In genomic region chr1:111274653-111275052, GRCh38 we compare ENCODE assay signal across 14 cellular contexts. TPM values are rescaled to one million over a fixed set of nuclear protein-coding genes. Genes with fewer than 3 reads are reported as not detected.
A peak's percentile ranks its signal among the peaks of the same experiment; 100 is the strongest.
DNase-seq lines count a peak whose midpoint lies in the region; ATAC-seq and TF ChIP-seq lines count a peak whose summit lies in the region.
"Had no signal": no experiment of that assay in that cellular context is flagged by ENCODE, and none has a peak within 500 bp of the region (broad histone marks: within the 10 kb centered on the region; RNA-seq: fewer than 3 reads in every experiment).

No MANE protein-coding gene starts in this region.

- peaks cover 7% of the 10 kb centered on the region for H3K4me1 ChIP-seq in CD8-positive, alpha-beta T cell (ENCODE audit: insufficient read depth, low read length)
- peaks cover 8% of the 10 kb centered on the region for H3K4me1 ChIP-seq in left ventricle myocardium inferior
- H3K4me1 ChIP-seq: SJSA1 had no signal

- TF ChIP-seq CTCF in CD8-positive, alpha-beta T cell (IDR thresholded peaks at IDR 0.05), result no peak
- no peak for TF ChIP-seq CTCF in left ventricle myocardium inferior (IDR thresholded peaks at IDR 0.05; ENCODE audit: borderline replicate concordance)

- no peaks in the 10 kb centered on the region for H3K36me3 Mint-ChIP-seq in CD8-positive, alpha-beta T cell

- no peaks in the 10 kb centered on the region for H3K27me3 ChIP-seq in CD8-positive, alpha-beta T cell (ENCODE audit: insufficient read depth, low read length)
- peaks cover 35% of the 10 kb centered on the region for H3K27me3 ChIP-seq in left ventricle myocardium inferior (ENCODE audit: low read depth)
- H3K27me3 ChIP-seq: testis had no signal

- H3K9me3 ChIP-seq in CD8-positive, alpha-beta T cell (ENCODE audit: low read length), result no peaks in the 10 kb centered on the region
- H3K9me3 ChIP-seq in left ventricle myocardium inferior (replicated peaks), result peaks cover 8% of the 10 kb centered on the region
- H3K9me3 ChIP-seq: neutrophil, SJSA1, testis had no signal

- peaks cover 13% of the 10 kb centered on the region for H3K4me1 Mint-ChIP-seq in CD8-positive, alpha-beta T cell (ENCODE audit: low read depth)

- H3K27ac ChIP-seq in CD8-positive, alpha-beta T cell (ENCODE audit: low read depth, low read length), result no peak overlapping the region
- peak overlapping the region; percentile 45 for H3K27ac ChIP-seq in left ventricle myocardium inferior (replicated peaks)
- H3K27ac ChIP-seq: neutrophil, SJSA1, testis had no signal

- no peak for DNase-seq in CD8-positive, alpha-beta T cell
- DNase-seq in RPMI8226, result peak; percentile 33
- no peak for DNase-seq in left ventricle myocardium inferior
- DNase-seq in globus pallidus (ENCODE audit: low spot score), result no peak
- DNase-seq in NCI-H1105 treated with DMSO at 0.1 percent for 48 hours (lab: John Stamatoyannopoulos, UW), result no peak
- no peak for DNase-seq in NCI-H1930 (lab: John Stamatoyannopoulos, UW)
- DNase-seq: testis had no signal

- peaks cover 13% of the 10 kb centered on the region for H3K27me3 Mint-ChIP-seq in CD8-positive, alpha-beta T cell (ENCODE audit: low read depth)

- no peak overlapping the region for H3K4me3 Mint-ChIP-seq in CD8-positive, alpha-beta T cell

- POLR2A ChIA-PET in CD8-positive, alpha-beta T cell (lab: Charles Lee), result no interaction called here

- CTCF ChIA-PET in CD8-positive, alpha-beta T cell (lab: Charles Lee), result interaction anchor here (1.7 kb wide), 1 partner anchor 48 kb away, joined by 4 read pairs; no protein-coding TSS in a partner anchor

- no peak for ATAC-seq in CD8-positive, alpha-beta T cell
- ATAC-seq in GM21447 (IDR thresholded peaks at IDR 0.05; ENCODE audit: unreplicated experiment) (peak; percentile 50), HG03159 (IDR thresholded peaks at IDR 0.05; ENCODE audit: unreplicated experiment) (no peak)

- H3K36me3 ChIP-seq in CD8-positive, alpha-beta T cell (ENCODE audit: insufficient read depth, low read length), result no peaks in the 10 kb centered on the region
- H3K36me3 ChIP-seq in left ventricle myocardium inferior, result no peaks in the 10 kb centered on the region
- H3K36me3 ChIP-seq: neutrophil, SJSA1 had no signal

- H3K27ac Mint-ChIP-seq in CD8-positive, alpha-beta T cell, result peak overlapping the region; percentile 2

- H3K4me3 ChIP-seq in CD8-positive, alpha-beta T cell (ENCODE audit: low read depth, low read length), result no peak overlapping the region
- no peak overlapping the region for H3K4me3 ChIP-seq in left ventricle myocardium inferior
- H3K4me3 ChIP-seq: SJSA1, testis had no signal

- no peaks in the 10 kb centered on the region for H3K9me3 Mint-ChIP-seq in CD8-positive, alpha-beta T cell

- intact Hi-C loops in CD8-positive, alpha-beta T cell (cut with DNase I, micrococcal nuclease), result loop anchor here in 1 of 2 experiments (5.0 kb wide), 1 partner anchor 47 kb away; the partner anchor contains the start of gene CHI3L2
- intact Hi-C loops in left ventricle myocardium inferior (cut with micrococcal nuclease), result loop anchor here (5.0 kb wide), 1 partner anchor 47 kb away; the partner anchor contains the start of gene CHI3L2

RNA-seq across cellular contexts. Expression of gene CHIA, which starts 16.0 kb away (rescaled TPM):
- total RNA-seq in CD8-positive, alpha-beta T cell, result not detected
- total RNA-seq in left ventricle myocardium inferior, result not detected
- total RNA-seq: activated CD8-positive, alpha-beta memory T cell treated with anti-CD3 and anti-CD28 coated beads for 36 hours; bronchial epithelial cell; IMR-90; SJSA1 had no signal

RNA-seq across cellular contexts. Expression of gene CHI3L2, which starts 47.1 kb away (rescaled TPM):
- 1 to 10 TPM; 7.1 to 8.7 TPM for total RNA-seq in CD8-positive, alpha-beta T cell
- 1.1 TPM for total RNA-seq in left ventricle myocardium inferior
- total RNA-seq: bronchial epithelial cell, SJSA1 had no signal
